9 cellular contexts compared by ENCODE assay signal in the genomic region with DNA sequence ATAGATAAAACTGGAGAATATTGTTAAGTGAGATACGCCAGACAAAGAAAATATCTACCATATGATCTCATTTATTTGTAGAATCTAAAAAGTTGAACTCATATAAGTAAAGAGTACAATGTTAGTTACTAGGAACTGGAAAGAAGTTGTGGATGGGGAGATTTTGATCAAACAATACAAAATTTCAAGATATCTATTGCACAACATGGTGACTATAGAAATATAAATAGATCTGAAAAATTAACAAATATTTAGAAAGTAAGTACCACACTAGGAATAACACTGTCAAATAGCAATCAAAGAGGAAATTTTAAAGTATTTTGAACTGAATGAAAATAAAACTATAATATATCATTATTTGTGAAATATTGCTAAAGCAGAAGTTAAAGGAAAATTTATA.
"Had no signal": no experiment of that assay in that cellular context is flagged by ENCODE, and none has a peak within 500 bp of the region (broad histone marks: within the 10 kb centered on the region; RNA-seq: fewer than 3 reads in every experiment).

No MANE protein-coding gene starts in this region.

- H3K27ac ChIP-seq: GM23248 had no signal

- H3K9me3 ChIP-seq: HAP-1 had no signal

- H2AFZ ChIP-seq: GM23248, GM23338 had no signal

- H3K4me3 ChIP-seq: GM23248, GM23338, HAP-1 had no signal

- ATAC-seq: GM23338, HCT116 had no signal

- H3K36me3 ChIP-seq: HAP-1 had no signal

- H3K4me2 ChIP-seq: GM23338 had no signal

- H3K9ac ChIP-seq: GM23248 had no signal

- H3K4me1 ChIP-seq: HAP-1 had no signal

- DNase-seq: GM23248, GOT3, H7, H9, HCEC 1CT, HFFc6 had no signal
